In the genomic region with DNA sequence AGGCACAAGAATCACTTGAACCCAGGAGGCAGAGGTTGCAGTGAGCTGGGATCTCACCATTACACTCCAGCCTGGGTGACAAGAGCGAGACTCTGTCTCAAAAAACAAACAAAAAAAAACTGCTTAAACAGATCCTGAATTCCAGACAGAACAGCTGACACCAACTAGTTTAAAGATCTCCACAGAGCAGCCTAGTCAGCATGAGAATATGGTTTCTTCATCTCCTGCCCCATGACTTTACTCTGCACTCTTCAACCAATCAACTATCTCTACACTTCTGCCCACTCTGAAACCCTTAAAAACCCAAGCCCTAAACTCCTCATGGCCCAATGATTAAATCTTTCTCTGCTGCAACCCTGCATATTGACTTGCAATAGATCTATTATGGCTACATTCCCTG, we compare ENCODE assay signal across 20 cellular contexts. TPM values are rescaled to one million over a fixed set of nuclear protein-coding genes. Genes with fewer than 3 reads are reported as not detected.
DNase-seq lines count a peak whose midpoint lies in the region; ATAC-seq, FAIRE-seq and TF ChIP-seq lines count a peak whose summit lies in the region.
"Had no signal": no experiment of that assay in that cellular context is flagged by ENCODE, and none has a peak within 500 bp of the region (broad histone marks: within the 10 kb centered on the region; RNA-seq: fewer than 3 reads in every experiment).

No MANE protein-coding gene starts in this region.

- no peaks in the 10 kb centered on the region for H3K9me3 ChIP-seq in astrocyte (ENCODE audit: insufficient read depth, low read depth, low read length)
- no peaks in the 10 kb centered on the region for H3K9me3 ChIP-seq in SK-N-SH
- H3K9me3 ChIP-seq in kidney (ENCODE audit: control insufficient read depth in 1 of 2, low read length in 2 of 2) = no peaks in the 10 kb centered on the region
- H3K9me3 ChIP-seq: BE2C had no signal

- FAIRE-seq in astrocyte (lab: Jason Lieb, UNC) (no peak), kidney (lab: Jason Lieb, UNC) (no peak)
- FAIRE-seq: A204.1, GM12878 had no signal

- peaks cover 4% of the 10 kb centered on the region for H3F3A ChIP-seq in SK-N-SH (replicated peaks; ENCODE audit: insufficient read depth)

- no peak overlapping the region for H3K27ac ChIP-seq in astrocyte (ENCODE audit: low read depth, low read length)
- no peak overlapping the region for H3K27ac ChIP-seq in SK-N-SH (ENCODE audit: low read depth in 2 of 2, low read length in 1 of 2)
- no peak overlapping the region for H3K27ac ChIP-seq in kidney (ENCODE audit: low read depth in 2 of 2, low read length in 2 of 2)
- H3K27ac ChIP-seq: GM23248 had no signal

- H3K9me3 Mint-ChIP-seq in astrocyte (ENCODE audit: unreplicated experiment) = peaks cover 1% of the 10 kb centered on the region
- no peaks in the 10 kb centered on the region for H3K9me3 Mint-ChIP-seq in nephron
- H3K9me3 Mint-ChIP-seq: CD8-positive, alpha-beta memory T cell had no signal

- no peak for TF ChIP-seq RAD21 in SK-N-SH (IDR thresholded peaks at IDR 0.05; ENCODE audit: low read length)

- no peaks in the 10 kb centered on the region for H3K79me2 ChIP-seq in astrocyte (ENCODE audit: insufficient read depth, low read length)
- no peaks in the 10 kb centered on the region for H3K79me2 ChIP-seq in SK-N-SH (ENCODE audit: insufficient read depth)

- TF ChIP-seq CTCF in astrocyte (IDR thresholded peaks at IDR 0.05; ENCODE audit: insufficient read depth, low read depth, low read length) = no peak
- TF ChIP-seq CTCF in nephron (IDR thresholded peaks at IDR 0.05; ENCODE audit: unreplicated experiment in 3 of 3) = no peak
- TF ChIP-seq CTCF in SK-N-SH (IDR thresholded peaks at IDR 0.05) = no peak
- TF ChIP-seq CTCF in kidney (IDR thresholded peaks at IDR 0.05; ENCODE audit: borderline replicate concordance, extremely low read depth, insufficient read depth) = no peak

- no peak for TF ChIP-seq EP300 in SK-N-SH (IDR thresholded peaks at IDR 0.05; ENCODE audit: borderline replicate concordance in 1 of 2, low read depth in 1 of 2, low read length in 1 of 2)

- POLR2A ChIA-PET in SK-N-SH (lab: Yijun Ruan, JAX) = no interaction called here

- CTCF ChIA-PET in SK-N-SH (lab: Yijun Ruan, JAX) = no interaction called here

- H3K36me3 ChIP-seq in astrocyte (ENCODE audit: insufficient read depth, low read length) (no peaks in the 10 kb centered on the region), SK-N-SH (replicated peaks in 1 of 2; ENCODE audit: control insufficient read depth in 1 of 2, insufficient read depth in 2 of 2, low read length in 1 of 2) (no peaks in the 10 kb centered on the region), kidney (ENCODE audit: control insufficient read depth in 1 of 2, insufficient read depth in 2 of 2, low read length in 2 of 2) (no peaks in the 10 kb centered on the region)
- H3K36me3 ChIP-seq: BE2C had no signal

- no peaks in the 10 kb centered on the region for H3K36me3 Mint-ChIP-seq in astrocyte (ENCODE audit: low read depth, unreplicated experiment)
- no peaks in the 10 kb centered on the region for H3K36me3 Mint-ChIP-seq in nephron (ENCODE audit: low read depth)
- H3K36me3 Mint-ChIP-seq: CD4-positive, CD25-positive, alpha-beta regulatory T cell; CD8-positive, alpha-beta memory T cell had no signal

- intact Hi-C loops in kidney (cut with DNase I) = no loop called here

- H3K27ac Mint-ChIP-seq in astrocyte (ENCODE audit: unreplicated experiment) (peak overlapping the region; percentile 61), nephron (peak overlapping the region; percentile 41 to 87 (median 60))
- H3K27ac Mint-ChIP-seq: CD4-positive, CD25-positive, alpha-beta regulatory T cell had no signal

- H3K4me1 ChIP-seq in astrocyte (ENCODE audit: insufficient read depth, low read length) = no peaks in the 10 kb centered on the region
- no peaks in the 10 kb centered on the region for H3K4me1 ChIP-seq in SK-N-SH (ENCODE audit: control insufficient read depth in 1 of 2, insufficient read depth in 2 of 2, low read depth in 1 of 2, low read length in 1 of 2)
- no peaks in the 10 kb centered on the region for H3K4me1 ChIP-seq in kidney (ENCODE audit: control insufficient read depth in 1 of 2, insufficient read depth in 1 of 2, low read depth in 1 of 2, low read length in 2 of 2)
- H3K4me1 ChIP-seq: BE2C had no signal

- H2AFZ ChIP-seq in astrocyte (ENCODE audit: low read depth, low read length) = no peak overlapping the region
- no peak overlapping the region for H2AFZ ChIP-seq in SK-N-SH (ENCODE audit: low read depth)
- H2AFZ ChIP-seq: GM23248 had no signal

- H3K4me3 Mint-ChIP-seq in astrocyte (ENCODE audit: unreplicated experiment) (no peak overlapping the region), nephron (no peak overlapping the region)
- H3K4me3 Mint-ChIP-seq: CD4-positive, CD25-positive, alpha-beta regulatory T cell; CD8-positive, alpha-beta memory T cell had no signal

- H3K9me2 ChIP-seq in SK-N-SH = no peaks in the 10 kb centered on the region

- peaks cover 2% of the 10 kb centered on the region for H3K27me3 Mint-ChIP-seq in astrocyte (ENCODE audit: low read depth, unreplicated experiment)
- no peaks in the 10 kb centered on the region for H3K27me3 Mint-ChIP-seq in nephron (ENCODE audit: low read depth)
- H3K27me3 Mint-ChIP-seq: CD8-positive, alpha-beta memory T cell had no signal

- ATAC-seq in left lobe of liver (peak; percentile 38), GM19467 (IDR thresholded peaks at IDR 0.05; ENCODE audit: unreplicated experiment) (no peak)
- ATAC-seq: GM12878 had no signal

- H3K27me3 ChIP-seq in astrocyte (ENCODE audit: insufficient read depth, low read length) (no peaks in the 10 kb centered on the region), SK-N-SH (ENCODE audit: insufficient read depth) (no peaks in the 10 kb centered on the region)
- H3K27me3 ChIP-seq: BE2C had no signal

- no peaks in the 10 kb centered on the region for H4K20me1 ChIP-seq in astrocyte (ENCODE audit: insufficient read depth, low read length)
- no peaks in the 10 kb centered on the region for H4K20me1 ChIP-seq in SK-N-SH (ENCODE audit: insufficient read depth)

- H3K4me2 ChIP-seq in astrocyte (ENCODE audit: low read length) (no peak overlapping the region), SK-N-SH (no peak overlapping the region)

- DNase-seq in astrocyte (ENCODE audit: low read depth) (no peak), left lobe of liver (ENCODE audit: low spot score) (no peak), SK-N-SH (no peak), kidney (no peak)
- DNase-seq: ACHN; BE2C; C1 segment of cervical spinal cord; CD4-positive, CD25-positive, alpha-beta regulatory T cell; CD8-positive, alpha-beta memory T cell; COR-L47; DMS 273 treated with DMSO at 0.1 percent for 48 hours; DND-41; EL; GM23248; H7; KBM-7 had no signal

- no peaks in the 10 kb centered on the region for H3K4me1 Mint-ChIP-seq in astrocyte (ENCODE audit: low read depth, unreplicated experiment)
- H3K4me1 Mint-ChIP-seq in nephron = peaks cover 21% of the 10 kb centered on the region
- H3K4me1 Mint-ChIP-seq: CD8-positive, alpha-beta memory T cell had no signal

- H3K4me3 ChIP-seq in astrocyte (ENCODE audit: insufficient read depth, low read depth, low read length) (no peak overlapping the region), SK-N-SH (ENCODE audit: low read depth in 2 of 2, low read length in 1 of 2) (no peak overlapping the region), kidney (ENCODE audit: low read length in 2 of 2) (no peak overlapping the region)
- H3K4me3 ChIP-seq: GM12878, GM23248 had no signal

- WGBS in SK-N-SH (ENCODE audit: low lambda C conversion rate) = 79% methylated on average over 1 of the region's 1 CpG

- H3K9ac ChIP-seq in astrocyte (ENCODE audit: low read length) = no peak overlapping the region
- H3K9ac ChIP-seq in SK-N-SH = no peak overlapping the region
- H3K9ac ChIP-seq in kidney (ENCODE audit: low read length in 2 of 2) = no peak overlapping the region
- H3K9ac ChIP-seq: GM23248 had no signal

TF ChIP-seq in SK-N-SH, 30 proteins besides CTCF, POLR2A, EP300 and RAD21 (continues in another document):
- TF ChIP-seq MXI1 (IDR thresholded peaks at IDR 0.05; ENCODE audit: low read depth, low read length) = no peak
- no peak for TF ChIP-seq TCF12 (IDR thresholded peaks at IDR 0.05)
- TF ChIP-seq NFIC (IDR thresholded peaks at IDR 0.05; ENCODE audit: borderline replicate concordance) = no peak
- TF ChIP-seq POLR2AphosphoS5 (IDR thresholded peaks at IDR 0.05; ENCODE audit: low read depth, low read length) = no peak
- TF ChIP-seq SMC3 (IDR thresholded peaks at IDR 0.05; ENCODE audit: low read depth, low read length) = no peak
- TF ChIP-seq RXRA (IDR thresholded peaks at IDR 0.05; ENCODE audit: borderline replicate concordance, low read depth) = no peak
- TF ChIP-seq, protein P1, sequence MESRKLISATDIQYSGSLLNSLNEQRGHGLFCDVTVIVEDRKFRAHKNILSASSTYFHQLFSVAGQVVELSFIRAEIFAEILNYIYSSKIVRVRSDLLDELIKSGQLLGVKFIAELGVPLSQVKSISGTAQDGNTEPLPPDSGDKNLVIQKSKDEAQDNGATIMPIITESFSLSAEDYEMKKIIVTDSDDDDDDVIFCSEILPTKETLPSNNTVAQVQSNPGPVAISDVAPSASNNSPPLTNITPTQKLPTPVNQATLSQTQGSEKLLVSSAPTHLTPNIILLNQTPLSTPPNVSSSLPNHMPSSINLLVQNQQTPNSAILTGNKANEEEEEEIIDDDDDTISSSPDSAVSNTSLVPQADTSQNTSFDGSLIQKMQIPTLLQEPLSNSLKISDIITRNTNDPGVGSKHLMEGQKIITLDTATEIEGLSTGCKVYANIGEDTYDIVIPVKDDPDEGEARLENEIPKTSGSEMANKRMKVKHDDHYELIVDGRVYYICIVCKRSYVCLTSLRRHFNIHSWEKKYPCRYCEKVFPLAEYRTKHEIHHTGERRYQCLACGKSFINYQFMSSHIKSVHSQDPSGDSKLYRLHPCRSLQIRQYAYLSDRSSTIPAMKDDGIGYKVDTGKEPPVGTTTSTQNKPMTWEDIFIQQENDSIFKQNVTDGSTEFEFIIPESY (IDR thresholded peaks at IDR 0.05; ENCODE audit: borderline replicate concordance, low read depth) = no peak
- TF ChIP-seq FOSL2 (IDR thresholded peaks at IDR 0.05; ENCODE audit: borderline replicate concordance, low read depth) = no peak
- no peak for TF ChIP-seq GATA2 (CRISPR knock-in tag; IDR thresholded peaks at IDR 0.05)
- no peak for TF ChIP-seq RFX5 (IDR thresholded peaks at IDR 0.05; ENCODE audit: low read length)
- no peak for TF ChIP-seq CHD2 (IDR thresholded peaks at IDR 0.05; ENCODE audit: low read length, partially characterized antibody)
- no peak for TF ChIP-seq EZH2phosphoT487 (IDR thresholded peaks at IDR 0.05; ENCODE audit: borderline replicate concordance, low read depth)
- no peak for TF ChIP-seq GABPA (IDR thresholded peaks at IDR 0.05; ENCODE audit: low read depth)
- no peak for TF ChIP-seq FOXJ3 (CRISPR knock-in tag; IDR thresholded peaks at IDR 0.05)

RNA-seq across cellular contexts. Expression of a gene that starts 7.5 kb away (rescaled TPM):
- total RNA-seq in astrocyte = 191 and 196 TPM in 2 replicates
- 42.6 TPM for total RNA-seq in left lobe of liver
- 39.9 and 45.6 TPM in 2 replicates for polyA plus RNA-seq in SK-N-SH (2012; rRNA removed)
- 37.2 and 40.0 TPM in 2 replicates for polyA plus RNA-seq in SK-N-SH (2012; cell fraction: cytosol; rRNA removed)
- 41.2 and 79.0 TPM in 2 replicates for polyA plus RNA-seq in SK-N-SH (2012; cell fraction: nucleus; rRNA removed)
- total RNA-seq in kidney = 152 TPM
- 28.1 TPM for polyA plus RNA-seq in kidney (ENCODE audit: insufficient read depth, low read depth, low replicate concordance)
